Comparison of ENCODE assay signal across 1 cellular context in genomic region chr20:63831696-63832686, GRCh38.
TF ChIP-seq lines count a peak whose summit lies in the region.

No MANE protein-coding gene starts in this region.

TF ChIP-seq in HepG2, 621 proteins besides CTCF, POLR2A, EP300 and RAD21 (continued from another document and continues in another):
- TF ChIP-seq, protein P1, sequence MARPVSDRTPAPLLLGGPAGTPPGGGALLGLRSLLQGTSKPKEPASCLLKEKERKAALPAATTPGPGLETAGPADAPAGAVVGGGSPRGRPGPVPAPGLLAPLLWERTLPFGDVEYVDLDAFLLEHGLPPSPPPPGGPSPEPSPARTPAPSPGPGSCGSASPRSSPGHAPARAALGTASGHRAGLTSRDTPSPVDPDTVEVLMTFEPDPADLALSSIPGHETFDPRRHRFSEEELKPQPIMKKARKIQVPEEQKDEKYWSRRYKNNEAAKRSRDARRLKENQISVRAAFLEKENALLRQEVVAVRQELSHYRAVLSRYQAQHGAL (CRISPR knock-in tag; IDR thresholded peaks at IDR 0.05; ENCODE audit: not compliant biosample characterization), result no peak
- no peak for TF ChIP-seq EED (CRISPR knock-in tag; IDR thresholded peaks at IDR 0.05)
- no peak for TF ChIP-seq ZBTB7A (CRISPR knock-in tag; IDR thresholded peaks at IDR 0.05)
- TF ChIP-seq ZNF639 (CRISPR knock-in tag; conservative IDR thresholded peaks at IDR 0.05), result 0 out of 2 replicates have a peak, but pooled peaks have one; percentile 50
- TF ChIP-seq, protein P2, sequence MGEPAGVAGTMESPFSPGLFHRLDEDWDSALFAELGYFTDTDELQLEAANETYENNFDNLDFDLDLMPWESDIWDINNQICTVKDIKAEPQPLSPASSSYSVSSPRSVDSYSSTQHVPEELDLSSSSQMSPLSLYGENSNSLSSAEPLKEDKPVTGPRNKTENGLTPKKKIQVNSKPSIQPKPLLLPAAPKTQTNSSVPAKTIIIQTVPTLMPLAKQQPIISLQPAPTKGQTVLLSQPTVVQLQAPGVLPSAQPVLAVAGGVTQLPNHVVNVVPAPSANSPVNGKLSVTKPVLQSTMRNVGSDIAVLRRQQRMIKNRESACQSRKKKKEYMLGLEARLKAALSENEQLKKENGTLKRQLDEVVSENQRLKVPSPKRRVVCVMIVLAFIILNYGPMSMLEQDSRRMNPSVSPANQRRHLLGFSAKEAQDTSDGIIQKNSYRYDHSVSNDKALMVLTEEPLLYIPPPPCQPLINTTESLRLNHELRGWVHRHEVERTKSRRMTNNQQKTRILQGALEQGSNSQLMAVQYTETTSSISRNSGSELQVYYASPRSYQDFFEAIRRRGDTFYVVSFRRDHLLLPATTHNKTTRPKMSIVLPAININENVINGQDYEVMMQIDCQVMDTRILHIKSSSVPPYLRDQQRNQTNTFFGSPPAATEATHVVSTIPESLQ (CRISPR knock-in tag; conservative IDR thresholded peaks at IDR 0.05), result no peak
- TF ChIP-seq MEIS2 (CRISPR knock-in tag; IDR thresholded peaks at IDR 0.05), result no peak; the same call in none of the 2 replicates
- peak; percentile 39; the same call in 1 of the 2 replicates for TF ChIP-seq GATAD2A (CRISPR knock-in tag; IDR thresholded peaks at IDR 0.05)
- no peak for TF ChIP-seq ZNF879 (CRISPR knock-in tag; IDR thresholded peaks at IDR 0.05)
- TF ChIP-seq ZNF382 (CRISPR knock-in tag; IDR thresholded peaks at IDR 0.05; ENCODE audit: borderline replicate concordance), result no peak
- no peak for TF ChIP-seq ZNF570 (CRISPR knock-in tag; IDR thresholded peaks at IDR 0.05; ENCODE audit: borderline replicate concordance)
- TF ChIP-seq, protein P3, sequence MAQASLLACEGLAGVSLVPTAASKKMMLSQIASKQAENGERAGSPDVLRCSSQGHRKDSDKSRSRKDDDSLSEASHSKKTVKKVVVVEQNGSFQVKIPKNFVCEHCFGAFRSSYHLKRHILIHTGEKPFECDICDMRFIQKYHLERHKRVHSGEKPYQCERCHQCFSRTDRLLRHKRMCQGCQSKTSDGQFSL (CRISPR knock-in tag; IDR thresholded peaks at IDR 0.05), result no peak
- TF ChIP-seq PLSCR1 (CRISPR knock-in tag; IDR thresholded peaks at IDR 0.05; ENCODE audit: borderline replicate concordance), result 0 out of 2 replicates have a peak, but pooled peaks have one; percentile 42
- TF ChIP-seq ZNF549 (CRISPR knock-in tag; IDR thresholded peaks at IDR 0.05), result peak; percentile 59; the same call in 1 of the 2 replicates
- TF ChIP-seq TBP (CRISPR knock-in tag; IDR thresholded peaks at IDR 0.05), result no peak
- no peak for TF ChIP-seq PCBP2 (optimal IDR thresholded peaks at IDR 0.05; ENCODE audit: low read depth, low read length, poor library complexity, severe bottlenecking)
- TF ChIP-seq ZNF460 (CRISPR knock-in tag; IDR thresholded peaks at IDR 0.05; ENCODE audit: borderline replicate concordance), result no peak
- 0 out of 2 replicates have a peak, but pooled peaks have one; percentile 66 for TF ChIP-seq CENPT (CRISPR knock-in tag; IDR thresholded peaks at IDR 0.05; ENCODE audit: low read depth)
- no peak for TF ChIP-seq ATRX (CRISPR knock-in tag; IDR thresholded peaks at IDR 0.05; ENCODE audit: borderline replicate concordance)
- 0 out of 2 replicates have a peak, but pooled peaks have one; percentile 78 for TF ChIP-seq ZNF790 (CRISPR knock-in tag; IDR thresholded peaks at IDR 0.05; ENCODE audit: borderline replicate concordance)
- TF ChIP-seq SKIL (CRISPR knock-in tag; IDR thresholded peaks at IDR 0.05; ENCODE audit: borderline replicate concordance), result no peak
- TF ChIP-seq ZNF547 (CRISPR knock-in tag; IDR thresholded peaks at IDR 0.05), result peak; percentile 97
- peak; percentile 87; the same call in 1 of the 2 replicates for TF ChIP-seq ZNF703 (CRISPR knock-in tag; IDR thresholded peaks at IDR 0.05; ENCODE audit: borderline replicate concordance)
- no peak for TF ChIP-seq RARG (CRISPR knock-in tag; IDR thresholded peaks at IDR 0.05; ENCODE audit: low read depth)
- no peak for TF ChIP-seq BATF2 (CRISPR knock-in tag; IDR thresholded peaks at IDR 0.05)
- TF ChIP-seq ATF3 (CRISPR knock-in tag; IDR thresholded peaks at IDR 0.05), result no peak; the same call in 1 of the 2 replicates
- TF ChIP-seq NRL (CRISPR knock-in tag; IDR thresholded peaks at IDR 0.05; ENCODE audit: borderline replicate concordance), result peak; percentile 98
- TF ChIP-seq ZNF558 (CRISPR knock-in tag; IDR thresholded peaks at IDR 0.05; ENCODE audit: borderline replicate concordance), result peak; percentile 32; the same call in 1 of the 2 replicates
- peak; percentile 66 for TF ChIP-seq MED8 (CRISPR knock-in tag; IDR thresholded peaks at IDR 0.05; ENCODE audit: insufficient replicate concordance)
- TF ChIP-seq ZNF101 (CRISPR knock-in tag; IDR thresholded peaks at IDR 0.05; ENCODE audit: borderline replicate concordance, low read depth), result no peak
- TF ChIP-seq, protein P4, sequence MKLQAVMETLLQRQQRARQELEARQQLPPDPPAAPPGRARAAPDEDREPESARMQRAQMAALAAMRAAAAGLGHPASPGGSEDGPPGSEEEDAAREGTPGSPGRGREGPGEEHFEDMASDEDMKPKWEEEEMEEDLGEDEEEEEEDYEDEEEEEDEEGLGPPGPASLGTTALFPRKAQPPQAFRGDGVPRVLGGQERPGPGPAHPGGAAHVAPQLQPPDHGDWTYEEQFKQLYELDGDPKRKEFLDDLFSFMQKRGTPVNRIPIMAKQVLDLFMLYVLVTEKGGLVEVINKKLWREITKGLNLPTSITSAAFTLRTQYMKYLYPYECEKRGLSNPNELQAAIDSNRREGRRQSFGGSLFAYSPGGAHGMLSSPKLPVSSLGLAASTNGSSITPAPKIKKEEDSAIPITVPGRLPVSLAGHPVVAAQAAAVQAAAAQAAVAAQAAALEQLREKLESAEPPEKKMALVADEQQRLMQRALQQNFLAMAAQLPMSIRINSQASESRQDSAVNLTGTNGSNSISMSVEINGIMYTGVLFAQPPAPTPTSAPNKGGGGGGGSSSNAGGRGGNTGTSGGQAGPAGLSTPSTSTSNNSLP (IDR thresholded peaks at IDR 0.05; ENCODE audit: low read depth, low read length), result no peak
- no peak for TF ChIP-seq RCOR2 (CRISPR knock-in tag; IDR thresholded peaks at IDR 0.05)
- TF ChIP-seq ZNF850 (CRISPR knock-in tag; conservative IDR thresholded peaks at IDR 0.05), result peak; percentile 88
- TF ChIP-seq TAF1 (CRISPR knock-in tag; IDR thresholded peaks at IDR 0.05), result peak; percentile 57; the same call in 1 of the 2 replicates
- TF ChIP-seq ATF4 (CRISPR knock-in tag; IDR thresholded peaks at IDR 0.05), result no peak
- TF ChIP-seq DNMT3B (CRISPR knock-in tag; conservative IDR thresholded peaks at IDR 0.05), result no peak
- no peak for TF ChIP-seq TEAD2 (CRISPR knock-in tag; IDR thresholded peaks at IDR 0.05)
- TF ChIP-seq, protein P5, sequence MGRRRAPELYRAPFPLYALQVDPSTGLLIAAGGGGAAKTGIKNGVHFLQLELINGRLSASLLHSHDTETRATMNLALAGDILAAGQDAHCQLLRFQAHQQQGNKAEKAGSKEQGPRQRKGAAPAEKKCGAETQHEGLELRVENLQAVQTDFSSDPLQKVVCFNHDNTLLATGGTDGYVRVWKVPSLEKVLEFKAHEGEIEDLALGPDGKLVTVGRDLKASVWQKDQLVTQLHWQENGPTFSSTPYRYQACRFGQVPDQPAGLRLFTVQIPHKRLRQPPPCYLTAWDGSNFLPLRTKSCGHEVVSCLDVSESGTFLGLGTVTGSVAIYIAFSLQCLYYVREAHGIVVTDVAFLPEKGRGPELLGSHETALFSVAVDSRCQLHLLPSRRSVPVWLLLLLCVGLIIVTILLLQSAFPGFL (CRISPR knock-in tag; IDR thresholded peaks at IDR 0.05), result no peak
- 0 out of 2 replicates have a peak, but pooled peaks have one; percentile 22 for TF ChIP-seq CBX5 (CRISPR knock-in tag; IDR thresholded peaks at IDR 0.05; ENCODE audit: borderline replicate concordance)
- TF ChIP-seq PRMT3 (CRISPR knock-in tag; IDR thresholded peaks at IDR 0.05; ENCODE audit: borderline replicate concordance, low read depth), result no peak
- TF ChIP-seq, protein P6, sequence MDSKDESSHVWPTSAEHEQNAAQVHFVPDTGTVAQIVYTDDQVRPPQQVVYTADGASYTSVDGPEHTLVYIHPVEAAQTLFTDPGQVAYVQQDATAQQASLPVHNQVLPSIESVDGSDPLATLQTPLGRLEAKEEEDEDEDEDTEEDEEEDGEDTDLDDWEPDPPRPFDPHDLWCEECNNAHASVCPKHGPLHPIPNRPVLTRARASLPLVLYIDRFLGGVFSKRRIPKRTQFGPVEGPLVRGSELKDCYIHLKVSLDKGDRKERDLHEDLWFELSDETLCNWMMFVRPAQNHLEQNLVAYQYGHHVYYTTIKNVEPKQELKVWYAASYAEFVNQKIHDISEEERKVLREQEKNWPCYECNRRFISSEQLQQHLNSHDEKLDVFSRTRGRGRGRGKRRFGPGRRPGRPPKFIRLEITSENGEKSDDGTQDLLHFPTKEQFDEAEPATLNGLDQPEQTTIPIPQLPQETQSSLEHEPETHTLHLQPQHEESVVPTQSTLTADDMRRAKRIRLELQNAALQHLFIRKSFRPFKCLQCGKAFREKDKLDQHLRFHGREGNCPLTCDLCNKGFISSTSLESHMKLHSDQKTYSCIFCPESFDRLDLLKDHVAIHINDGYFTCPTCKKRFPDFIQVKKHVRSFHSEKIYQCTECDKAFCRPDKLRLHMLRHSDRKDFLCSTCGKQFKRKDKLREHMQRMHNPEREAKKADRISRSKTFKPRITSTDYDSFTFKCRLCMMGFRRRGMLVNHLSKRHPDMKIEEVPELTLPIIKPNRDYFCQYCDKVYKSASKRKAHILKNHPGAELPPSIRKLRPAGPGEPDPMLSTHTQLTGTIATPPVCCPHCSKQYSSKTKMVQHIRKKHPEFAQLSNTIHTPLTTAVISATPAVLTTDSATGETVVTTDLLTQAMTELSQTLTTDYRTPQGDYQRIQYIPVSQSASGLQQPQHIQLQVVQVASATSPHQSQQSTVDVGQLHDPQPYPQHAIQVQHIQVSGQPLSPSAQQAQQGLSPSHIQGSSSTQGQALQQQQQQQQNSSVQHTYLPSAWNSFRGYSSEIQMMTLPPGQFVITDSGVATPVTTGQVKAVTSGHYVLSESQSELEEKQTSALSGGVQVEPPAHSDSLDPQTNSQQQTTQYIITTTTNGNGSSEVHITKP (CRISPR knock-in tag; IDR thresholded peaks at IDR 0.05; ENCODE audit: low read depth), result no peak
